ENCODE assay signal across 8 cellular contexts in genomic region chr16:30184430-30185140, GRCh38. TPM values are rescaled to one million over a fixed set of nuclear protein-coding genes. Genes with fewer than 3 reads are reported as not detected.
DNase-seq lines count a peak whose midpoint lies in the region; ATAC-seq and TF ChIP-seq lines count a peak whose summit lies in the region.

No MANE protein-coding gene starts in this region.

- H3K36me3 Mint-ChIP-seq in endodermal cell (ENCODE audit: low read depth): no peaks in the 10 kb centered on the region

- WGBS in endodermal cell (ENCODE audit: insufficient coverage in 1 of 2, insufficient read length in 1 of 2), 2 experiments: 85 to 88% methylated on average over 9 to 14 of the region's 14 CpGs
- WGBS in psoas muscle, 3 donors: 42 to 46% (median 44%) methylated on average over 14 of the region's 14 CpGs

- no peak overlapping the region for H3K27ac Mint-ChIP-seq in endodermal cell

- TF ChIP-seq CTCF in endodermal cell (conservative IDR thresholded peaks at IDR 0.05) (no peak), psoas muscle (IDR thresholded peaks at IDR 0.05) (no peak)

- ATAC-seq in GM19372 (IDR thresholded peaks at IDR 0.05; ENCODE audit: low read depth, unreplicated experiment) (peak; percentile 5), psoas muscle (no peak)

- no peaks in the 10 kb centered on the region for H3K36me3 ChIP-seq in endodermal cell (ENCODE audit: control insufficient read depth, insufficient read depth, low read length)
- no peaks in the 10 kb centered on the region for H3K36me3 ChIP-seq in psoas muscle (ENCODE audit: insufficient read depth in 1 of 2, low read depth in 1 of 2)

- H3K4me3 ChIP-seq in endodermal cell (ENCODE audit: low read length) (no peak overlapping the region), psoas muscle (peak overlapping the region; percentile 79)

- no peak overlapping the region for H3K9ac ChIP-seq in endodermal cell (ENCODE audit: extremely low read depth, low read length, poor library complexity, severe bottlenecking)

- H3K27me3 ChIP-seq in endodermal cell (ENCODE audit: control insufficient read depth, insufficient read depth, low read length, poor library complexity, severe bottlenecking) (peaks cover 17% of the 10 kb centered on the region), psoas muscle (ENCODE audit: insufficient read depth in 3 of 3, low read length in 2 of 3) (no peaks in the 10 kb centered on the region)

- peaks cover 2% of the 10 kb centered on the region for H3K4me1 ChIP-seq in endodermal cell (ENCODE audit: control insufficient read depth, insufficient read depth, low read length)
- peaks cover 4% of the 10 kb centered on the region for H3K4me1 ChIP-seq in psoas muscle

- H3K9me3 ChIP-seq in endodermal cell (ENCODE audit: control insufficient read depth, low read length) (no peaks in the 10 kb centered on the region), psoas muscle (no peaks in the 10 kb centered on the region)

- peaks cover 2% of the 10 kb centered on the region for H3K4me1 Mint-ChIP-seq in endodermal cell

- intact Hi-C loops in psoas muscle (cut with DNase I): loop anchor here in 1 of 2 donors (5.0 kb wide), 3 partner anchors 62 to 142 kb away; partner anchors contain the start of genes MAPK3 and YPEL3

- peaks cover 43% of the 10 kb centered on the region for H3K27me3 Mint-ChIP-seq in endodermal cell (ENCODE audit: insufficient read depth)

- H3K27ac ChIP-seq in endodermal cell (ENCODE audit: low read depth, low read length) (no peak overlapping the region), psoas muscle (no peak overlapping the region)

- DNase-seq in NCI-H146 treated with DMSO at 0.1 percent for 48 hours (lab: John Stamatoyannopoulos, UW; ENCODE audit: unreplicated experiment) (peak; percentile 81), endodermal cell (peak; percentile 47), psoas muscle (peak in 1 of 2 donors; percentile 63), glomerular visceral epithelial cell (ENCODE audit: extremely low spot score) (no peak), HuH-7.5 (ENCODE audit: low spot score) (no peak), H4 (ENCODE audit: low spot score) (no peak)
- DNase-seq in activated CD4-positive, alpha-beta T cell treated with anti-CD3 and anti-CD28 coated beads, Interleukin-2, amount 50 U/mL, for 48 hours: peak; percentile 49 to 61

- H3K4me3 Mint-ChIP-seq in endodermal cell: no peak overlapping the region

- H3K9me3 Mint-ChIP-seq in endodermal cell: no peaks in the 10 kb centered on the region

RNA-seq across cellular contexts. Expression of gene CORO1A, which starts 1.2 kb away (rescaled TPM):
- total RNA-seq in endodermal cell (1 to 10 TPM in 1 of 2 donors, under 1 TPM in 1; 0.93 to 2.1 TPM), psoas muscle (1 to 10 TPM; 4.0 to 6.8 (median 6.3) TPM)
- polyA plus RNA-seq in endodermal cell (2013, experiment 1 of 2): 8.9 TPM
- polyA plus RNA-seq in endodermal cell (2013, experiment 2 of 2): 11.2 TPM
- polyA plus RNA-seq in psoas muscle: 1 to 10 TPM; 2.7 to 6.5 (median 3.0) TPM
- 7.3 and 7.9 TPM in 2 replicates for total RNA-seq in H4 (2014; rRNA removed; shearing (Covaris generic))

RNA-seq across cellular contexts. Expression of gene BOLA2B, which starts 8.9 kb away (rescaled TPM):
- total RNA-seq in endodermal cell (100 to 1,000 TPM; 125 to 134 TPM), psoas muscle (10 to 100 TPM; 54.0 to 69.1 (median 60.3) TPM)
- polyA plus RNA-seq in endodermal cell (2013, experiment 1 of 2): 80.5 TPM
- 71.8 TPM for polyA plus RNA-seq in endodermal cell (2013, experiment 2 of 2)
- polyA plus RNA-seq in psoas muscle: 100 to 1,000 TPM; 177 to 700 (median 243) TPM
- total RNA-seq in H4 (2014; rRNA removed; shearing (Covaris generic)): 177 and 278 TPM in 2 replicates

RNA-seq across cellular contexts. Expression of gene SLX1A, which starts 9.1 kb away (rescaled TPM):
- total RNA-seq in endodermal cell (10 to 100 TPM; 37.7 to 48.8 TPM), psoas muscle (10 to 100 TPM; 21.6 to 45.2 (median 38.3) TPM)
- 3.8 TPM for polyA plus RNA-seq in endodermal cell (2013, experiment 1 of 2)
- 6.1 TPM for polyA plus RNA-seq in endodermal cell (2013, experiment 2 of 2)
- polyA plus RNA-seq in psoas muscle: 10 to 100 TPM in 2 of 3 donors, 1 to 10 TPM in 1; 9.2 to 43.3 (median 31.0) TPM
- 24.7 and 61.0 TPM in 2 replicates for total RNA-seq in H4 (2014; rRNA removed; shearing (Covaris generic))

RNA-seq across cellular contexts. Expression of gene SULT1A3, which starts 14.5 kb away (rescaled TPM):
- total RNA-seq in endodermal cell (10 to 100 TPM; 14.5 to 22.1 TPM), psoas muscle (1 to 10 TPM; 4.2 to 5.5 (median 4.7) TPM)
- polyA plus RNA-seq in endodermal cell (2013, experiment 1 of 2): 13.5 TPM
- polyA plus RNA-seq in endodermal cell (2013, experiment 2 of 2): 21.4 TPM
- polyA plus RNA-seq in psoas muscle: 1 to 10 TPM; 2.7 to 4.6 (median 3.4) TPM
- 2.3 and 4.0 TPM in 2 replicates for total RNA-seq in H4 (2014; rRNA removed; shearing (Covaris generic))

Comparison
In these comparisons a context has a peak if more than half of its experiments do, and no peak if none do; other contexts are left out.
1. DNase-seq: peak in NCI-H146 treated with DMSO at 0.1 percent for 48 hours (single experiment), activated CD4-positive, alpha-beta T cell treated with anti-CD3 and anti-CD28 coated beads, Interleukin-2, amount 50 U/mL, for 48 hours (2 of 2) and endodermal cell (single experiment); none in glomerular visceral epithelial cell (single experiment), HuH-7.5 (single experiment) and H4 (single experiment).